Comparison of ENCODE assay signal across 8 cellular contexts in genomic region chr12:57583008-57583831, GRCh38. TPM values are rescaled to one million over a fixed set of nuclear protein-coding genes. Genes with fewer than 3 reads are reported as not detected.
DNase-seq lines count a peak whose midpoint lies in the region; ATAC-seq and TF ChIP-seq lines count a peak whose summit lies in the region.

No MANE protein-coding gene starts in this region.

- no peaks in the 10 kb centered on the region for H3K9me3 Mint-ChIP-seq in Calu3 (ENCODE audit: low read depth, unreplicated experiment)

- no peak overlapping the region for H3K4me3 ChIP-seq in dorsolateral prefrontal cortex

- TF ChIP-seq CTCF in Calu3 (IDR thresholded peaks at IDR 0.05; ENCODE audit: unreplicated experiment) (peak; percentile 91), dorsolateral prefrontal cortex (IDR thresholded peaks at IDR 0.05 in 54 of 56, conservative IDR thresholded peaks at IDR 0.05 in 2 of 56; ENCODE audit: low read depth in 1 of 56, partially characterized antibody in 56 of 56) (peak in 55 of 56 donors; percentile 90 to 99 (median 96))

- intact Hi-C loops in Calu3 (cut with micrococcal nuclease; ENCODE audit: unreplicated experiment) (loop anchor here (1.0 to 5.0 kb wide), 4 partner anchors 38 to 322 kb away; partner anchors contain the start of gene OS9), dorsolateral prefrontal cortex (cut with DNase I) (loop anchor here (1.0 to 10.0 kb wide), 6 partner anchors 38 to 152 kb away; partner anchors contain the start of genes AGAP2 (in 1 of the 2), B4GALNT1 (in 1 of the 2) and OS9 (in 1 of the 2))

- H3K4me1 Mint-ChIP-seq in Calu3 (ENCODE audit: low read depth, unreplicated experiment): peaks cover 15% of the 10 kb centered on the region

- DNase-seq in Calu3 (peak; percentile 80), NCI-H748 treated with DMSO at 0.1 percent for 48 hours (lab: John Stamatoyannopoulos, UW) (peak; percentile 70), dorsolateral prefrontal cortex (peak in 7 of 10 donors; percentile 48 to 80 (median 66)), medulla oblongata (ENCODE audit: extremely low spot score) (peak; percentile 87)
- DNase-seq in activated CD4-positive, alpha-beta T cell treated with anti-CD3 and anti-CD28 coated beads, Interleukin-2, amount 50 U/mL, for 24 hours (ENCODE audit: low read depth in 1 of 2, low spot score in 1 of 2): peak; percentile 27 to 76
- DNase-seq in stimulated activated CD8-positive, alpha-beta memory T cell treated with anti-CD3 and anti-CD28 coated beads, Interleukin-15, amount 100 ng/mL, for 48 hours (ENCODE audit: low read depth in 2 of 2): peak; percentile 45 to 48

- peak; percentile 80 for ATAC-seq in GM19468 (IDR thresholded peaks at IDR 0.05; ENCODE audit: extremely low read depth, unreplicated experiment)
- peak; percentile 93 for ATAC-seq in HG03565 (IDR thresholded peaks at IDR 0.05; ENCODE audit: unreplicated experiment)

- H3K27ac Mint-ChIP-seq in Calu3 (ENCODE audit: unreplicated experiment): peak overlapping the region; percentile 18

- CTCF ChIA-PET in Calu3 (lab: Charles Lee): interaction anchor here (0.5 to 1.9 kb wide), 21 partner anchors 8 to 173 kb away, joined by 3 to 17 read pairs (median 4); partner anchors contain the start of genes ARHGEF25, B4GALNT1, DCTN2 and DTX3

- no TSS peak for BruUV-seq in Calu3 (replicated peaks; lab: Mats Ljungman, UMichigan)

- no peak overlapping the region for H3K4me3 Mint-ChIP-seq in Calu3 (ENCODE audit: low read depth, unreplicated experiment)

- H3K27me3 Mint-ChIP-seq in Calu3 (ENCODE audit: unreplicated experiment): peaks cover 13% of the 10 kb centered on the region

- H3K27ac ChIP-seq in dorsolateral prefrontal cortex: peak overlapping the region in 14 of 59 donors; percentile 4 to 62 (median 30)

- H3K36me3 Mint-ChIP-seq in Calu3 (ENCODE audit: insufficient read depth, unreplicated experiment): no peaks in the 10 kb centered on the region

- H3K27me3 ChIP-seq in dorsolateral prefrontal cortex: no peaks in the 10 kb centered on the region

RNA-seq across cellular contexts. Expression of gene PIP4K2C, which starts 7.8 kb away (rescaled TPM):
- total RNA-seq in Calu3 (2022) (66.3 and 80.3 TPM in 2 replicates), dorsolateral prefrontal cortex (100 to 1,000 TPM in 2 of 120 experiments, 10 to 100 TPM in 118; 37.9 to 103 (median 73.9) TPM)

RNA-seq across cellular contexts. Expression of gene DTX3, which starts 21.4 kb away (rescaled TPM):
- total RNA-seq in Calu3 (2022) (23.1 and 25.9 TPM in 2 replicates), dorsolateral prefrontal cortex (100 to 1,000 TPM in 112 of 120 experiments, 10 to 100 TPM in 8; 85.9 to 178 (median 123) TPM)

RNA-seq across cellular contexts. Expression of gene ARHGEF25, which starts 28.0 kb away (rescaled TPM):
- total RNA-seq in Calu3 (2022) (2.2 and 4.7 TPM in 2 replicates), dorsolateral prefrontal cortex (100 to 1,000 TPM in 54 of 120 experiments, 10 to 100 TPM in 66; 29.1 to 145 (median 96.5) TPM)

RNA-seq across cellular contexts. Expression of gene KIF5A, which starts 33.4 kb away (rescaled TPM):
- total RNA-seq in Calu3 (2022): 0.10 TPM in 1 of 2 replicates, not detected in the other
- total RNA-seq in dorsolateral prefrontal cortex: 1,000 to 10,000 TPM in 27 of 120 experiments, 100 to 1,000 TPM in 93; 272 to 2,157 (median 860) TPM

RNA-seq across cellular contexts. Expression of gene DCTN2, which starts 36.2 kb away (rescaled TPM):
- 121 and 131 TPM in 2 replicates for total RNA-seq in Calu3 (2022)
- total RNA-seq in dorsolateral prefrontal cortex: 100 to 1,000 TPM; 106 to 224 (median 181) TPM
